ENCODE assay signal across 9 cellular contexts in genomic region chr11:32332990-32333334, GRCh38.
DNase-seq lines count a peak whose midpoint lies in the region; ATAC-seq, FAIRE-seq and TF ChIP-seq lines count a peak whose summit lies in the region.
"Had no signal": no experiment of that assay in that cellular context is flagged by ENCODE, and none has a peak within 500 bp of the region (broad histone marks: within the 10 kb centered on the region; RNA-seq: fewer than 3 reads in every experiment).

No MANE protein-coding gene starts in this region.

- H3K27ac ChIP-seq in gastrocnemius medialis: no peak overlapping the region

- peaks cover 17% of the 10 kb centered on the region for H3K4me1 Mint-ChIP-seq in activated CD4-positive, alpha-beta memory T cell treated with anti-CD3 and anti-CD28 coated beads, Interleukin-2, amount 10 ng/mL, durations not matched to agents 7 days and 5 days

- ATAC-seq in GM18868 (IDR thresholded peaks at IDR 0.05; ENCODE audit: unreplicated experiment) (peak; percentile 6), gastrocnemius medialis (no peak), HG03342 (IDR thresholded peaks at IDR 0.05; ENCODE audit: unreplicated experiment) (no peak)

- no peaks in the 10 kb centered on the region for H3K9me3 ChIP-seq in gastrocnemius medialis

- peaks cover 11 to 22% (median 15%) of the 10 kb centered on the region in 3 donors for H3K27me3 ChIP-seq in gastrocnemius medialis

- CTCF ChIA-PET in activated CD4-positive, alpha-beta memory T cell treated with anti-CD3 and anti-CD28 coated beads, Interleukin-2, amount 10 ng/mL, durations not matched to agents 7 days and 5 days (lab: Charles Lee): interaction anchor here (0.6 to 1.7 kb wide), 7 partner anchors 9 to 1455 kb away, joined by 3 to 10 read pairs (median 6); no protein-coding TSS in a partner anchor

- no peaks in the 10 kb centered on the region for H3K4me1 ChIP-seq in gastrocnemius medialis

- in situ Hi-C loops in gastrocnemius medialis (cut with MboI; ENCODE audit: low sequenced_read_pairs in 4 of 4): no loop called here

- intact Hi-C loops in gastrocnemius medialis (cut with DNase I; ENCODE audit: low total_unique reads): no loop called here

- H3K9me3 Mint-ChIP-seq in activated CD4-positive, alpha-beta memory T cell treated with anti-CD3 and anti-CD28 coated beads, Interleukin-2, amount 10 ng/mL, durations not matched to agents 7 days and 5 days: peaks cover 4% of the 10 kb centered on the region

- H3K4me3 Mint-ChIP-seq in activated CD4-positive, alpha-beta memory T cell treated with anti-CD3 and anti-CD28 coated beads, Interleukin-2, amount 10 ng/mL, durations not matched to agents 7 days and 5 days: peak overlapping the region; percentile 7

- POLR2A ChIA-PET in activated CD4-positive, alpha-beta memory T cell treated with anti-CD3 and anti-CD28 coated beads, Interleukin-2, amount 10 ng/mL, durations not matched to agents 7 days and 5 days (lab: Charles Lee): interaction anchor here (1.2 kb wide), 1 partner anchor 10 kb away, joined by 3 read pairs; no protein-coding TSS in a partner anchor

- TF ChIP-seq POLR2A in gastrocnemius medialis (IDR thresholded peaks at IDR 0.05): no peak
- no peak for TF ChIP-seq POLR2A in GM12892 (IDR thresholded peaks at IDR 0.05; ENCODE audit: low read depth, low read length)

- H3K27ac Mint-ChIP-seq in activated CD4-positive, alpha-beta memory T cell treated with anti-CD3 and anti-CD28 coated beads, Interleukin-2, amount 10 ng/mL, durations not matched to agents 7 days and 5 days: no peak overlapping the region

- H3K36me3 ChIP-seq in gastrocnemius medialis: no peaks in the 10 kb centered on the region

- no peak for DNase-seq in activated CD4-positive, alpha-beta memory T cell treated with anti-CD3 and anti-CD28 coated beads, Interleukin-2, amount 10 ng/mL, durations not matched to agents 7 days and 5 days
- no peak for DNase-seq in gastrocnemius medialis
- no peak for DNase-seq in GM12892 (ENCODE audit: insufficient read length)
- DNase-seq in dedifferentiated amniotic fluid mesenchymal stem cell (ENCODE audit: extremely low spot score): no peak
- DNase-seq in CD1c-positive myeloid dendritic cell (ENCODE audit: extremely low spot score): no peak
- DNase-seq: Kasumi-1 had no signal

- H3K27me3 Mint-ChIP-seq in activated CD4-positive, alpha-beta memory T cell treated with anti-CD3 and anti-CD28 coated beads, Interleukin-2, amount 10 ng/mL, durations not matched to agents 7 days and 5 days: peaks cover 52% of the 10 kb centered on the region

- TF ChIP-seq CTCF in gastrocnemius medialis (IDR thresholded peaks at IDR 0.05 in 4 of 5, conservative IDR thresholded peaks at IDR 0.05 in 1 of 5): no peak

- H3K36me3 Mint-ChIP-seq in activated CD4-positive, alpha-beta memory T cell treated with anti-CD3 and anti-CD28 coated beads, Interleukin-2, amount 10 ng/mL, durations not matched to agents 7 days and 5 days (ENCODE audit: low read depth): no peaks in the 10 kb centered on the region

- no peak for FAIRE-seq in GM12892 (lab: Jason Lieb, UNC)

- peak overlapping the region; percentile 38 for H3K4me3 ChIP-seq in iPS-11a (ENCODE audit: low read depth, low read length)
- H3K4me3 ChIP-seq in gastrocnemius medialis: peak overlapping the region; percentile 28 to 47 (median 35)
